In the genomic region with DNA sequence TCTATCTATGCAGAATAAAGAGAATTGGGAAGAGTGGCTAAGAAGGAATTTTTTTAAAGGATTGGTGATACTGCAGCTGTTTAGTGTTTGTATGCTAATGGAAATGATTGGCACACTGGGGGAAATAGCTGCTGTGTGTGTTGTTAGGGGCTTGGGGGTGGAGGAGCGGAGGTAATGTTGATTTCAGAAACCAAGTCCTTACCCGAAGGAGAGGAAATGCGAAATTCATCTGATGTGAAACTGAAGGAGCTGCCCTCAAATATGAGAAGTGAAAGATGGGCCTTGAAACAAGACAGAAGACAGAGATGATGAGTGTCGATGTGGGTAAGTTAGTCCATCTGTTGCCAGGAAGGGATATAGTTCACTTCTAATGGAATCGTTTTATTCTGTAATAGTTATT, we compare ENCODE assay signal across 17 cellular contexts. TPM values are rescaled to one million over a fixed set of nuclear protein-coding genes. Genes with fewer than 3 reads are reported as not detected.
DNase-seq lines count a peak whose midpoint lies in the region; ATAC-seq, FAIRE-seq and TF ChIP-seq lines count a peak whose summit lies in the region.
"Had no signal": no experiment of that assay in that cellular context is flagged by ENCODE, and none has a peak within 500 bp of the region (broad histone marks: within the 10 kb centered on the region; RNA-seq: fewer than 3 reads in every experiment).

No MANE protein-coding gene starts in this region.

- H3K9me3 ChIP-seq in CD4-positive, CD25-positive, alpha-beta regulatory T cell (ENCODE audit: control insufficient read depth in 2 of 2, low read length in 2 of 2) = no peaks in the 10 kb centered on the region
- H3K9me3 ChIP-seq in OCI-LY1 (ENCODE audit: low read length) (no peaks in the 10 kb centered on the region), keratinocyte (ENCODE audit: control insufficient read depth, low read depth, low read length) (no peaks in the 10 kb centered on the region), mammary epithelial cell (replicated peaks; ENCODE audit: insufficient read depth, low read length) (no peaks in the 10 kb centered on the region)
- H3K9me3 ChIP-seq: colonic mucosa had no signal

- H3K4me2 ChIP-seq in OCI-LY1 (ENCODE audit: low read length) (peak overlapping the region; percentile 57), keratinocyte (ENCODE audit: control insufficient read depth, extremely low read depth, insufficient read depth, low read depth, low read length) (peak overlapping the region; percentile 22), mammary epithelial cell (ENCODE audit: insufficient read depth, low read depth, low read length) (no peak overlapping the region)

- H3K4me3 ChIP-seq in CD4-positive, CD25-positive, alpha-beta regulatory T cell (ENCODE audit: low read depth, low read length) = peak overlapping the region; percentile 88
- H3K4me3 ChIP-seq in OCI-LY1 (ENCODE audit: low read depth, low read length, poor library complexity, severe bottlenecking) (peak overlapping the region; percentile 58), keratinocyte (ENCODE audit: control insufficient read depth in 2 of 3, extremely low read depth in 1 of 3, insufficient read depth in 2 of 3, low read depth in 1 of 3, low read length in 3 of 3) (no peak overlapping the region), mammary epithelial cell (replicated peaks in 1 of 3; ENCODE audit: insufficient read depth in 1 of 3, low read depth in 2 of 3, low read length in 3 of 3) (no peak overlapping the region)
- H3K4me3 ChIP-seq: colonic mucosa had no signal

- H2AFZ ChIP-seq in OCI-LY1 (ENCODE audit: low read length) (no peak overlapping the region), keratinocyte (ENCODE audit: control insufficient read depth, low read length) (no peak overlapping the region), mammary epithelial cell (ENCODE audit: low read depth, low read length) (no peak overlapping the region)

- no peak for DNase-seq in CD4-positive, CD25-positive, alpha-beta regulatory T cell
- DNase-seq in keratinocyte (ENCODE audit: low read depth, low spot score) = no peak
- DNase-seq in mammary epithelial cell = no peak
- no peak for DNase-seq in KBM-7
- no peak for DNase-seq in NCI-H187 (lab: John Stamatoyannopoulos, UW)
- DNase-seq: activated CD4-positive, alpha-beta T cell treated with anti-CD3 and anti-CD28 coated beads for 36 hours; activated T-cell treated with anti-CD3 and anti-CD28 coated beads, Interleukin-2, amount 50 U/mL, for 48 hours; amygdala; colonic mucosa; posterior cingulate gyrus had no signal

- WGBS in mammary epithelial cell (ENCODE audit: low coverage, missing lambda C conversion rate) = 53% methylated on average over 5 of the region's 5 CpGs

- peaks cover 4% of the 10 kb centered on the region for H3K27me3 Mint-ChIP-seq in CD4-positive, CD25-positive, alpha-beta regulatory T cell
- H3K27me3 Mint-ChIP-seq: activated CD4-positive, alpha-beta T cell treated with anti-CD3 and anti-CD28 coated beads for 36 hours had no signal

- intact Hi-C loops in mammary epithelial cell (cut with micrococcal nuclease) = loop anchor here (5.0 kb wide), 2 partner anchors 360 to 485 kb away; a partner anchor contains a TSS

- peaks cover 3% of the 10 kb centered on the region for H3K9me1 ChIP-seq in keratinocyte (ENCODE audit: control insufficient read depth, extremely low read depth, insufficient read depth, low read length)

- TF ChIP-seq CTCF in OCI-LY1 (IDR thresholded peaks at IDR 0.05; ENCODE audit: low read length) (no peak), keratinocyte (optimal IDR thresholded peaks at IDR 0.05 in 1 of 3, IDR thresholded peaks at IDR 0.05 in 1 of 3, conservative IDR thresholded peaks at IDR 0.05 in 1 of 3; ENCODE audit: extremely low read depth in 1 of 3, insufficient read depth in 2 of 3, low read length in 3 of 3) (no peak), mammary epithelial cell (conservative IDR thresholded peaks at IDR 0.05 in 1 of 2, IDR thresholded peaks at IDR 0.05 in 1 of 2; ENCODE audit: extremely low read depth in 1 of 2, insufficient read depth in 1 of 2, low read depth in 1 of 2, low read length in 2 of 2) (no peak)

- H3K9ac ChIP-seq in OCI-LY1 (ENCODE audit: low read length) (no peak overlapping the region), keratinocyte (ENCODE audit: control insufficient read depth, extremely low read depth, insufficient read depth, low read length) (no peak overlapping the region), mammary epithelial cell (ENCODE audit: insufficient read depth, low read length) (no peak overlapping the region)

- no peak for ATAC-seq in CD4-positive, CD25-positive, alpha-beta regulatory T cell (ENCODE audit: low read depth in 2 of 2)
- ATAC-seq in GM21786 (IDR thresholded peaks at IDR 0.05; ENCODE audit: unreplicated experiment) (peak; percentile 17), GM19452 (IDR thresholded peaks at IDR 0.05; ENCODE audit: unreplicated experiment) (no peak)

- H4K20me1 ChIP-seq in OCI-LY1 (ENCODE audit: insufficient read depth, low read length) (no peaks in the 10 kb centered on the region), keratinocyte (ENCODE audit: control insufficient read depth, extremely low read depth, insufficient read depth, low read length) (no peaks in the 10 kb centered on the region), mammary epithelial cell (ENCODE audit: insufficient read depth, low read length) (no peaks in the 10 kb centered on the region)

- no peaks in the 10 kb centered on the region for H3K79me2 ChIP-seq in OCI-LY1 (ENCODE audit: insufficient read depth, low read length)
- H3K79me2 ChIP-seq in keratinocyte (ENCODE audit: control insufficient read depth, insufficient read depth, low read length) = no peaks in the 10 kb centered on the region
- no peaks in the 10 kb centered on the region for H3K79me2 ChIP-seq in mammary epithelial cell (ENCODE audit: insufficient read depth, low read length)

- CTCF ChIA-PET in mammary epithelial cell (lab: Charles Lee; ENCODE audit: low non-redundant PET) = no interaction called here

- peaks cover 0 to 5% (median 1%) of the 10 kb centered on the region in 4 donors for H3K4me1 Mint-ChIP-seq in CD4-positive, CD25-positive, alpha-beta regulatory T cell

- H3K4me3 Mint-ChIP-seq in CD4-positive, CD25-positive, alpha-beta regulatory T cell = no peak overlapping the region
- H3K4me3 Mint-ChIP-seq: activated CD4-positive, alpha-beta T cell treated with anti-CD3 and anti-CD28 coated beads for 36 hours; mesothelial cell of epicardium had no signal

- H3K27ac ChIP-seq in CD4-positive, CD25-positive, alpha-beta regulatory T cell (ENCODE audit: insufficient read depth, low read length, poor library complexity, severe bottlenecking) = no peak overlapping the region
- H3K27ac ChIP-seq in OCI-LY1 (ENCODE audit: low read depth, low read length, poor library complexity, severe bottlenecking) (no peak overlapping the region), keratinocyte (ENCODE audit: control insufficient read depth, insufficient read depth, low read length) (no peak overlapping the region), mammary epithelial cell (ENCODE audit: insufficient read depth, low read depth, low read length) (no peak overlapping the region)

- H3K36me3 ChIP-seq in CD4-positive, CD25-positive, alpha-beta regulatory T cell (ENCODE audit: control insufficient read depth, insufficient read depth, low read length) = no peaks in the 10 kb centered on the region
- H3K36me3 ChIP-seq in OCI-LY1 (ENCODE audit: insufficient read depth, low read length) (no peaks in the 10 kb centered on the region), keratinocyte (ENCODE audit: control insufficient read depth in 2 of 2, extremely low read depth in 1 of 2, insufficient read depth in 2 of 2, low read length in 2 of 2) (no peaks in the 10 kb centered on the region), mammary epithelial cell (ENCODE audit: insufficient read depth, low read length) (no peaks in the 10 kb centered on the region)
- H3K36me3 ChIP-seq: colonic mucosa had no signal

- peaks cover 14% of the 10 kb centered on the region for H3K27me3 ChIP-seq in CD4-positive, CD25-positive, alpha-beta regulatory T cell (ENCODE audit: control insufficient read depth, insufficient read depth, low read length)
- no peaks in the 10 kb centered on the region; the same call in 1 of the 2 replicates for H3K27me3 ChIP-seq in OCI-LY1 (ENCODE audit: insufficient read depth, low read length)
- H3K27me3 ChIP-seq in keratinocyte (ENCODE audit: control insufficient read depth, extremely low read depth, insufficient read depth, low read length) = no peaks in the 10 kb centered on the region
- H3K27me3 ChIP-seq in mammary epithelial cell (ENCODE audit: insufficient read depth, low read length) = no peaks in the 10 kb centered on the region
- H3K27me3 ChIP-seq: colonic mucosa had no signal

- no TSS peak for BruUV-seq in mammary epithelial cell (replicated peaks; lab: Mats Ljungman, UMichigan)

- H3K9me3 Mint-ChIP-seq in CD4-positive, CD25-positive, alpha-beta regulatory T cell = no peaks in the 10 kb centered on the region
- H3K9me3 Mint-ChIP-seq: mesothelial cell of epicardium had no signal

- dilution Hi-C loops in keratinocyte (cut with MboI; ENCODE audit: extremely low pct_ligation_motif_present, low sequenced_read_pairs) (no loop called here), mammary epithelial cell (cut with HindIII; ENCODE audit: low sequenced_read_pairs) (no loop called here)

- no peak for FAIRE-seq in keratinocyte (lab: Jason Lieb, UNC)
- FAIRE-seq: HTR-8/SVneo had no signal

- H3K4me1 ChIP-seq in CD4-positive, CD25-positive, alpha-beta regulatory T cell (ENCODE audit: control insufficient read depth, insufficient read depth, low read length, poor library complexity, severe bottlenecking) = peaks cover 38% of the 10 kb centered on the region
- H3K4me1 ChIP-seq in OCI-LY1 (ENCODE audit: insufficient read depth, low read length, severe bottlenecking) = peaks cover 53% of the 10 kb centered on the region
- H3K4me1 ChIP-seq in keratinocyte (ENCODE audit: control insufficient read depth, extremely low read depth, insufficient read depth, low read length) = peaks cover 9% of the 10 kb centered on the region
- peaks cover 14% of the 10 kb centered on the region for H3K4me1 ChIP-seq in mammary epithelial cell (ENCODE audit: insufficient read depth, low read length)
- H3K4me1 ChIP-seq: colonic mucosa had no signal

- no peaks in the 10 kb centered on the region for H3K9me2 ChIP-seq in OCI-LY1 (ENCODE audit: low read depth, low read length)

- H3K27ac Mint-ChIP-seq in CD4-positive, CD25-positive, alpha-beta regulatory T cell = no peak overlapping the region
- H3K27ac Mint-ChIP-seq: activated CD4-positive, alpha-beta T cell treated with anti-CD3 and anti-CD28 coated beads for 36 hours; mesothelial cell of epicardium had no signal

- peaks cover 8% of the 10 kb centered on the region for H3F3A ChIP-seq in OCI-LY1 (ENCODE audit: insufficient read depth, low read length)

- in situ Hi-C loops in mammary epithelial cell (cut with MboI; ENCODE audit: low sequenced_read_pairs in 2 of 2) = loop anchor here in 1 of 2 donors (5.0 to 25.0 kb wide), 2 partner anchors 70 to 150 kb away; a partner anchor contains a TSS
- in situ Hi-C loops in KBM-7 (cut with MboI; ENCODE audit: low pct_unique_long_range_greater_than_20kb, low sequenced_read_pairs) = loop anchor here (25.0 kb wide), 1 partner anchor 275 kb away; a partner anchor contains a TSS

- no peaks in the 10 kb centered on the region for H3K36me3 Mint-ChIP-seq in CD4-positive, CD25-positive, alpha-beta regulatory T cell
- H3K36me3 Mint-ChIP-seq: mesothelial cell of epicardium had no signal

RNA-seq across cellular contexts. Expression of a gene that starts 21.2 kb away (rescaled TPM):
- not detected for total RNA-seq in CD4-positive, CD25-positive, alpha-beta regulatory T cell
- polyA plus RNA-seq in CD4-positive, CD25-positive, alpha-beta regulatory T cell = not detected
- not detected in 3 replicates for polyA plus RNA-seq in keratinocyte
- not detected for polyA plus RNA-seq in keratinocyte (2011; ENCODE audit: low read depth)
- polyA plus RNA-seq in keratinocyte (2011; cell fraction: cytosol; rRNA removed) = not detected in 2 replicates
- polyA plus RNA-seq in keratinocyte (2011; cell fraction: nucleus; rRNA removed) = not detected in 2 replicates
- not detected in 2 replicates for polyA plus RNA-seq in keratinocyte (2012; ENCODE audit: low replicate concordance)
- polyA minus RNA-seq in keratinocyte = not detected in 3 replicates
- polyA minus RNA-seq in keratinocyte (2011; cell fraction: cytosol; rRNA and poly(A)+ RNA removed) = not detected
- polyA minus RNA-seq in keratinocyte (2011; cell fraction: nucleus; rRNA and poly(A)+ RNA removed) = not detected in 2 replicates
- not detected for total RNA-seq in mammary epithelial cell
- polyA plus RNA-seq in mammary epithelial cell = not detected
- not detected for polyA minus RNA-seq in mammary epithelial cell
- total RNA-seq: activated CD4-positive, alpha-beta T cell treated with anti-CD3 and anti-CD28 coated beads for 36 hours; colonic mucosa; fibroblast of lung; mesothelial cell of epicardium; T-helper 1 cell treated with Interleukin-12 subunit alpha and Interleukin-12 subunit beta and Interleukin-4 antibody, amounts not matched to agents 30 ng/mL and 1 ng/mL, for 36 hours had no signal
- polyA plus RNA-seq: fibroblast of lung had no signal

RNA-seq across cellular contexts. Expression of a gene that starts 24.6 kb away (rescaled TPM):
- not detected for total RNA-seq in CD4-positive, CD25-positive, alpha-beta regulatory T cell
- not detected for polyA plus RNA-seq in CD4-positive, CD25-positive, alpha-beta regulatory T cell
- not detected in 3 replicates for polyA plus RNA-seq in keratinocyte
- not detected for polyA plus RNA-seq in keratinocyte (2011; ENCODE audit: low read depth)
- polyA plus RNA-seq in keratinocyte (2011; cell fraction: cytosol; rRNA removed) = not detected in 2 replicates
- not detected in 2 replicates for polyA plus RNA-seq in keratinocyte (2011; cell fraction: nucleus; rRNA removed)
- not detected in 2 replicates for polyA plus RNA-seq in keratinocyte (2012; ENCODE audit: low replicate concordance)
- polyA minus RNA-seq in keratinocyte = not detected in 3 replicates
- not detected for polyA minus RNA-seq in keratinocyte (2011; cell fraction: cytosol; rRNA and poly(A)+ RNA removed)
- polyA minus RNA-seq in keratinocyte (2011; cell fraction: nucleus; rRNA and poly(A)+ RNA removed) = not detected in 2 replicates
- total RNA-seq in mammary epithelial cell = not detected
- not detected for polyA plus RNA-seq in mammary epithelial cell
- polyA minus RNA-seq in mammary epithelial cell = not detected
- total RNA-seq: activated CD4-positive, alpha-beta T cell treated with anti-CD3 and anti-CD28 coated beads for 36 hours; colonic mucosa; fibroblast of lung; mesothelial cell of epicardium; T-helper 1 cell treated with Interleukin-12 subunit alpha and Interleukin-12 subunit beta and Interleukin-4 antibody, amounts not matched to agents 30 ng/mL and 1 ng/mL, for 36 hours had no signal
- polyA plus RNA-seq: fibroblast of lung had no signal

RNA-seq across cellular contexts. Expression of a gene that starts 29.1 kb away (rescaled TPM):
- not detected for total RNA-seq in CD4-positive, CD25-positive, alpha-beta regulatory T cell
- polyA plus RNA-seq in CD4-positive, CD25-positive, alpha-beta regulatory T cell = not detected
- polyA plus RNA-seq in keratinocyte = not detected in 3 replicates
- polyA plus RNA-seq in keratinocyte (2011; ENCODE audit: low read depth) = not detected
- not detected in 2 replicates for polyA plus RNA-seq in keratinocyte (2011; cell fraction: cytosol; rRNA removed)
- polyA plus RNA-seq in keratinocyte (2011; cell fraction: nucleus; rRNA removed) = not detected in 2 replicates
- polyA plus RNA-seq in keratinocyte (2012; ENCODE audit: low replicate concordance) = not detected in 2 replicates
- not detected in 3 replicates for polyA minus RNA-seq in keratinocyte
- polyA minus RNA-seq in keratinocyte (2011; cell fraction: cytosol; rRNA and poly(A)+ RNA removed) = not detected
- not detected in 2 replicates for polyA minus RNA-seq in keratinocyte (2011; cell fraction: nucleus; rRNA and poly(A)+ RNA removed)
- not detected for total RNA-seq in mammary epithelial cell
- polyA plus RNA-seq in mammary epithelial cell = not detected
- not detected for polyA minus RNA-seq in mammary epithelial cell
- total RNA-seq: activated CD4-positive, alpha-beta T cell treated with anti-CD3 and anti-CD28 coated beads for 36 hours; colonic mucosa; fibroblast of lung; mesothelial cell of epicardium; T-helper 1 cell treated with Interleukin-12 subunit alpha and Interleukin-12 subunit beta and Interleukin-4 antibody, amounts not matched to agents 30 ng/mL and 1 ng/mL, for 36 hours had no signal
- polyA plus RNA-seq: fibroblast of lung had no signal

RNA-seq across cellular contexts. Expression of a gene that starts 51.6 kb away (rescaled TPM):
- total RNA-seq in CD4-positive, CD25-positive, alpha-beta regulatory T cell = not detected
- not detected for polyA plus RNA-seq in CD4-positive, CD25-positive, alpha-beta regulatory T cell
- polyA plus RNA-seq in keratinocyte (not detected in 3 replicates), mammary epithelial cell (not detected)
- polyA plus RNA-seq in keratinocyte (2011; ENCODE audit: low read depth) = not detected
- polyA plus RNA-seq in keratinocyte (2011; cell fraction: cytosol; rRNA removed) = not detected in 2 replicates
- polyA plus RNA-seq in keratinocyte (2011; cell fraction: nucleus; rRNA removed) = not detected in 2 replicates
- not detected in 2 replicates for polyA plus RNA-seq in keratinocyte (2012; ENCODE audit: low replicate concordance)
- polyA minus RNA-seq in keratinocyte (not detected in 3 replicates), mammary epithelial cell (not detected)
- polyA minus RNA-seq in keratinocyte (2011; cell fraction: cytosol; rRNA and poly(A)+ RNA removed) = not detected
- not detected in 2 replicates for polyA minus RNA-seq in keratinocyte (2011; cell fraction: nucleus; rRNA and poly(A)+ RNA removed)
- not detected for total RNA-seq in mammary epithelial cell
- total RNA-seq: activated CD4-positive, alpha-beta T cell treated with anti-CD3 and anti-CD28 coated beads for 36 hours; colonic mucosa; fibroblast of lung; mesothelial cell of epicardium; T-helper 1 cell treated with Interleukin-12 subunit alpha and Interleukin-12 subunit beta and Interleukin-4 antibody, amounts not matched to agents 30 ng/mL and 1 ng/mL, for 36 hours had no signal
- polyA plus RNA-seq: fibroblast of lung had no signal

Comparison
In these comparisons a context has a peak if more than half of its experiments do, and no peak if none do; other contexts are left out.
1. H3K4me3 ChIP-seq: peak in CD4-positive, CD25-positive, alpha-beta regulatory T cell (single experiment) and OCI-LY1 (single experiment); none in keratinocyte (0 of 3) and mammary epithelial cell (0 of 3).